ENCODE assay signal across 1 cellular context in the genomic region with DNA sequence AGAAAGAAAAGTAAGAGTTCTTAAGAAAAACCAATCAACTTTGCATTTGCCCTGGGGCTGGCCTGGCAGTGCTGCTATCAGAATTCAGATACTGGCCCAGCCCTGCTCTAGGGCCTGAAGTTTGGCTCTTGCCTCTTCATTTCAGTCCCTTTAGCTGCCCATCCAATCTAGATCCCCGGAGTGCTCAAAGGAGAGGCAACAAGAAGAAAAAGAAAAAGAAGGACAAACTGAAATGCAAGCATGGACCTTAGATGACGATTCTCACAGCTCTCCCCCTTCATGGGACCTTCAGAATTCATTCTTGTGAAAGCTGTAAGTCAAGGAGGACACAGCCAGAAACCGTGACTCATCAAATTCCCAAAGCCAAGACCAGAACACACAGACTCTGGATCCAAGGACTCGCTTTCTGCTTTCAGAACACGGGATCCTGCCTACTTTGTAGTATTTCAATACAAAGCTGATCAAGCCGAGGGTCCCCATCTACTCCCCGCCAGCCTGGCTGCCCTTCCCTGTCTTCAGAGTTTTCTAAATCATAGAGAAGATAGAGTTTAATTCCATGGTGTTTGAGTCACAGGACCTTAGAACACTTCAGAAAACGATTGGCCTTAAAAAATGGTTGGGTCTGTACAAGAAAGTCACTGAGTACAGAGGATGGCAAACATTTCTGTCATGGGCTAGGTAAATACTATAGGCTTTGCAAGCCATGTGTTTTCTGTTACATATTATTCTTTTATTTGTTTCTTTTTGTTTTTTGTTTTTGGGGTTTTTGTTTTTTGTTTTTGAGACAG.
TF ChIP-seq lines count a peak whose summit lies in the region.

No MANE protein-coding gene starts in this region.

TF ChIP-seq in K562, 482 proteins besides CTCF, POLR2A, EP300 and RAD21 (continued from another document and continues in another):
- TF ChIP-seq MAFF (IDR thresholded peaks at IDR 0.05; ENCODE audit: low read length) (peak; percentile 96), CCAR2 (IDR thresholded peaks at IDR 0.05; ENCODE audit: low read depth, low read length) (no peak), SMARCC2 (IDR thresholded peaks at IDR 0.05; ENCODE audit: low read depth) (peak; percentile 50; the same call in 1 of the 2 replicates), MAFK (IDR thresholded peaks at IDR 0.05; ENCODE audit: low read length) (peak; percentile 94), ATF1 (CRISPR knock-in tag; IDR thresholded peaks at IDR 0.05) (no peak), ATF1 (tag; IDR thresholded peaks at IDR 0.05) (peak; percentile 31), POLR3A (IDR thresholded peaks at IDR 0.05; ENCODE audit: borderline replicate concordance, extremely low read depth, insufficient read depth, insufficient read length) (no peak), RBBP5 (IDR thresholded peaks at IDR 0.05; ENCODE audit: borderline replicate concordance, insufficient read depth, low read length, poor library complexity, severe bottlenecking) (no peak), BRD4 (IDR thresholded peaks at IDR 0.05) (no peak), ZNF583 (CRISPR knock-in tag; IDR thresholded peaks at IDR 0.05) (peak; percentile 34; the same call in 1 of the 2 replicates), SOX6 (IDR thresholded peaks at IDR 0.05) (peak; percentile 44; the same call in 1 of the 2 replicates), JUND (IDR thresholded peaks at IDR 0.05; ENCODE audit: borderline replicate concordance, low read depth, low read length) (peak; percentile 72), JUND (tag; IDR thresholded peaks at IDR 0.05; ENCODE audit: borderline replicate concordance, low read depth, low read length) (peak; percentile 87), SMARCE1 (IDR thresholded peaks at IDR 0.05) (peak; percentile 78; the same call in 1 of the 2 replicates), C11orf30 (IDR thresholded peaks at IDR 0.05; ENCODE audit: low read depth) (peak; percentile 98), NFIC (IDR thresholded peaks at IDR 0.05) (peak; percentile 69), CXXC5 (CRISPR knock-in tag; IDR thresholded peaks at IDR 0.05) (0 out of 2 replicates have a peak, but pooled peaks have one; percentile 32), BACH1 (tag; IDR thresholded peaks at IDR 0.05) (peak; percentile 99), MYNN (IDR thresholded peaks at IDR 0.05) (no peak), MYNN (CRISPR knock-in tag; IDR thresholded peaks at IDR 0.05) (no peak), ZNF695 (CRISPR knock-in tag; IDR thresholded peaks at IDR 0.05) (no peak), SMAD4 (CRISPR knock-in tag; conservative IDR thresholded peaks at IDR 0.05) (peak; percentile 47; the same call in 1 of the 2 replicates), PHF8 (IDR thresholded peaks at IDR 0.05; ENCODE audit: borderline replicate concordance, low read length) (peak; percentile 25; the same call in 1 of the 2 replicates), SRF (CRISPR knock-in tag; IDR thresholded peaks at IDR 0.05) (peak in 1 of 2 experiments; percentile 33; a peak in 1 of 4 replicates), HDGF (IDR thresholded peaks at IDR 0.05) (no peak), TAF9B (IDR thresholded peaks at IDR 0.05; ENCODE audit: partially characterized antibody) (peak; percentile 41), CHD4 (IDR thresholded peaks at IDR 0.05; ENCODE audit: insufficient read depth, insufficient replicate concordance, low read depth, low read length, poor library complexity, severe bottlenecking) (no peak), ELF1 (tag; IDR thresholded peaks at IDR 0.05) (no peak), CTBP1 (IDR thresholded peaks at IDR 0.05; ENCODE audit: borderline replicate concordance) (peak; percentile 38; the same call in 1 of the 2 replicates), CEBPB (tag; IDR thresholded peaks at IDR 0.05) (no peak; the same call in 1 of the 2 replicates), RBFOX2 (IDR thresholded peaks at IDR 0.05; ENCODE audit: low read depth, low read length) (0 out of 2 replicates have a peak, but pooled peaks have one; percentile 14), ESRRA (IDR thresholded peaks at IDR 0.05; ENCODE audit: borderline replicate concordance, low read depth) (peak; percentile 50; the same call in 1 of the 2 replicates), ZNF124 (CRISPR knock-in tag; IDR thresholded peaks at IDR 0.05) (no peak), MAFG (tag; conservative IDR thresholded peaks at IDR 0.05) (peak; percentile 99), FIP1L1 (IDR thresholded peaks at IDR 0.05; ENCODE audit: low read depth, low read length, poor library complexity, severe bottlenecking) (no peak), MAZ (CRISPR knock-in tag; conservative IDR thresholded peaks at IDR 0.05 in 1 of 2, IDR thresholded peaks at IDR 0.05 in 1 of 2) (0 out of 4 replicates have a peak, but pooled peaks of 1 of the 2 experiments have one; percentile 18)
- TF ChIP-seq, protein P1, sequence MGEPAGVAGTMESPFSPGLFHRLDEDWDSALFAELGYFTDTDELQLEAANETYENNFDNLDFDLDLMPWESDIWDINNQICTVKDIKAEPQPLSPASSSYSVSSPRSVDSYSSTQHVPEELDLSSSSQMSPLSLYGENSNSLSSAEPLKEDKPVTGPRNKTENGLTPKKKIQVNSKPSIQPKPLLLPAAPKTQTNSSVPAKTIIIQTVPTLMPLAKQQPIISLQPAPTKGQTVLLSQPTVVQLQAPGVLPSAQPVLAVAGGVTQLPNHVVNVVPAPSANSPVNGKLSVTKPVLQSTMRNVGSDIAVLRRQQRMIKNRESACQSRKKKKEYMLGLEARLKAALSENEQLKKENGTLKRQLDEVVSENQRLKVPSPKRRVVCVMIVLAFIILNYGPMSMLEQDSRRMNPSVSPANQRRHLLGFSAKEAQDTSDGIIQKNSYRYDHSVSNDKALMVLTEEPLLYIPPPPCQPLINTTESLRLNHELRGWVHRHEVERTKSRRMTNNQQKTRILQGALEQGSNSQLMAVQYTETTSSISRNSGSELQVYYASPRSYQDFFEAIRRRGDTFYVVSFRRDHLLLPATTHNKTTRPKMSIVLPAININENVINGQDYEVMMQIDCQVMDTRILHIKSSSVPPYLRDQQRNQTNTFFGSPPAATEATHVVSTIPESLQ (CRISPR knock-in tag; IDR thresholded peaks at IDR 0.05): 0 out of 2 replicates have a peak, but pooled peaks have one; percentile 43
- TF ChIP-seq, protein P2, sequence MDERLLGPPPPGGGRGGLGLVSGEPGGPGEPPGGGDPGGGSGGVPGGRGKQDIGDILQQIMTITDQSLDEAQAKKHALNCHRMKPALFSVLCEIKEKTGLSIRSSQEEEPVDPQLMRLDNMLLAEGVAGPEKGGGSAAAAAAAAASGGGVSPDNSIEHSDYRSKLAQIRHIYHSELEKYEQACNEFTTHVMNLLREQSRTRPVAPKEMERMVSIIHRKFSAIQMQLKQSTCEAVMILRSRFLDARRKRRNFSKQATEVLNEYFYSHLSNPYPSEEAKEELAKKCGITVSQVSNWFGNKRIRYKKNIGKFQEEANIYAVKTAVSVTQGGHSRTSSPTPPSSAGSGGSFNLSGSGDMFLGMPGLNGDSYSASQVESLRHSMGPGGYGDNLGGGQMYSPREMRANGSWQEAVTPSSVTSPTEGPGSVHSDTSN (CRISPR knock-in tag; IDR thresholded peaks at IDR 0.05; ENCODE audit: low read depth): no peak
- TF ChIP-seq, protein P2 (tag; conservative IDR thresholded peaks at IDR 0.05; ENCODE audit: low read depth): 0 out of 2 replicates have a peak, but pooled peaks have one; percentile 7
- TF ChIP-seq, protein P3, sequence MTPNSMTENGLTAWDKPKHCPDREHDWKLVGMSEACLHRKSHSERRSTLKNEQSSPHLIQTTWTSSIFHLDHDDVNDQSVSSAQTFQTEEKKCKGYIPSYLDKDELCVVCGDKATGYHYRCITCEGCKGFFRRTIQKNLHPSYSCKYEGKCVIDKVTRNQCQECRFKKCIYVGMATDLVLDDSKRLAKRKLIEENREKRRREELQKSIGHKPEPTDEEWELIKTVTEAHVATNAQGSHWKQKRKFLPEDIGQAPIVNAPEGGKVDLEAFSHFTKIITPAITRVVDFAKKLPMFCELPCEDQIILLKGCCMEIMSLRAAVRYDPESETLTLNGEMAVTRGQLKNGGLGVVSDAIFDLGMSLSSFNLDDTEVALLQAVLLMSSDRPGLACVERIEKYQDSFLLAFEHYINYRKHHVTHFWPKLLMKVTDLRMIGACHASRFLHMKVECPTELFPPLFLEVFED (CRISPR knock-in tag; conservative IDR thresholded peaks at IDR 0.05): 0 out of 2 replicates have a peak, but pooled peaks have one; percentile 17
- TF ChIP-seq, protein P4, sequence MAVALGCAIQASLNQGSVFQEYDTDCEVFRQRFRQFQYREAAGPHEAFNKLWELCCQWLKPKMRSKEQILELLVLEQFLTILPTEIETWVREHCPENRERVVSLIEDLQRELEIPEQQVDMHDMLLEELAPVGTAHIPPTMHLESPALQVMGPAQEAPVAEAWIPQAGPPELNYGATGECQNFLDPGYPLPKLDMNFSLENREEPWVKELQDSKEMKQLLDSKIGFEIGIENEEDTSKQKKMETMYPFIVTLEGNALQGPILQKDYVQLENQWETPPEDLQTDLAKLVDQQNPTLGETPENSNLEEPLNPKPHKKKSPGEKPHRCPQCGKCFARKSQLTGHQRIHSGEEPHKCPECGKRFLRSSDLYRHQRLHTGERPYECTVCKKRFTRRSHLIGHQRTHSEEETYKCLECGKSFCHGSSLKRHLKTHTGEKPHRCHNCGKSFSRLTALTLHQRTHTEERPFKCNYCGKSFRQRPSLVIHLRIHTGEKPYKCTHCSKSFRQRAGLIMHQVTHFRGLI (CRISPR knock-in tag; IDR thresholded peaks at IDR 0.05): no peak
- TF ChIP-seq, protein P5, sequence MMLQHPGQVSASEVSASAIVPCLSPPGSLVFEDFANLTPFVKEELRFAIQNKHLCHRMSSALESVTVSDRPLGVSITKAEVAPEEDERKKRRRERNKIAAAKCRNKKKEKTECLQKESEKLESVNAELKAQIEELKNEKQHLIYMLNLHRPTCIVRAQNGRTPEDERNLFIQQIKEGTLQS (IDR thresholded peaks at IDR 0.05): peak; percentile 86
- TF ChIP-seq, protein P5 (CRISPR knock-in tag; conservative IDR thresholded peaks at IDR 0.05): no peak
- TF ChIP-seq, protein P6, sequence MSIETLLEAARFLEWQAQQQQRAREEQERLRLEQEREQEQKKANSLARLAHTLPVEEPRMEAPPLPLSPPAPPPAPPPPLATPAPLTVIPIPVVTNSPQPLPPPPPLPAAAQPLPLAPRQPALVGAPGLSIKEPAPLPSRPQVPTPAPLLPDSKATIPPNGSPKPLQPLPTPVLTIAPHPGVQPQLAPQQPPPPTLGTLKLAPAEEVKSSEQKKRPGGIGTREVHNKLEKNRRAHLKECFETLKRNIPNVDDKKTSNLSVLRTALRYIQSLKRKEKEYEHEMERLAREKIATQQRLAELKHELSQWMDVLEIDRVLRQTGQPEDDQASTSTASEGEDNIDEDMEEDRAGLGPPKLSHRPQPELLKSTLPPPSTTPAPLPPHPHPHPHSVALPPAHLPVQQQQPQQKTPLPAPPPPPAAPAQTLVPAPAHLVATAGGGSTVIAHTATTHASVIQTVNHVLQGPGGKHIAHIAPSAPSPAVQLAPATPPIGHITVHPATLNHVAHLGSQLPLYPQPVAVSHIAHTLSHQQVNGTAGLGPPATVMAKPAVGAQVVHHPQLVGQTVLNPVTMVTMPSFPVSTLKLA (conservative IDR thresholded peaks at IDR 0.05): 0 out of 4 replicates have a peak, but pooled peaks of 1 of the 2 experiments have one; percentile 20
- TF ChIP-seq, protein P7, sequence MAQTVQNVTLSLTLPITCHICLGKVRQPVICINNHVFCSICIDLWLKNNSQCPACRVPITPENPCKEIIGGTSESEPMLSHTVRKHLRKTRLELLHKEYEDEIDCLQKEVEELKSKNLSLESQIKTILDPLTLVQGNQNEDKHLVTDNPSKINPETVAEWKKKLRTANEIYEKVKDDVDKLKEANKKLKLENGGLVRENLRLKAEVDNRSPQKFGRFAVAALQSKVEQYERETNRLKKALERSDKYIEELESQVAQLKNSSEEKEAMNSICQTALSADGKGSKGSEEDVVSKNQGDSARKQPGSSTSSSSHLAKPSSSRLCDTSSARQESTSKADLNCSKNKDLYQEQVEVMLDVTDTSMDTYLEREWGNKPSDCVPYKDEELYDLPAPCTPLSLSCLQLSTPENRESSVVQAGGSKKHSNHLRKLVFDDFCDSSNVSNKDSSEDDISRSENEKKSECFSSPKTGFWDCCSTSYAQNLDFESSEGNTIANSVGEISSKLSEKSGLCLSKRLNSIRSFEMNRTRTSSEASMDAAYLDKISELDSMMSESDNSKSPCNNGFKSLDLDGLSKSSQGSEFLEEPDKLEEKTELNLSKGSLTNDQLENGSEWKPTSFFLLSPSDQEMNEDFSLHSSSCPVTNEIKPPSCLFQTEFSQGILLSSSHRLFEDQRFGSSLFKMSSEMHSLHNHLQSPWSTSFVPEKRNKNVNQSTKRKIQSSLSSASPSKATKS (CRISPR knock-in tag; IDR thresholded peaks at IDR 0.05): 0 out of 2 replicates have a peak, but pooled peaks have one; percentile 42
- TF ChIP-seq, protein P8, sequence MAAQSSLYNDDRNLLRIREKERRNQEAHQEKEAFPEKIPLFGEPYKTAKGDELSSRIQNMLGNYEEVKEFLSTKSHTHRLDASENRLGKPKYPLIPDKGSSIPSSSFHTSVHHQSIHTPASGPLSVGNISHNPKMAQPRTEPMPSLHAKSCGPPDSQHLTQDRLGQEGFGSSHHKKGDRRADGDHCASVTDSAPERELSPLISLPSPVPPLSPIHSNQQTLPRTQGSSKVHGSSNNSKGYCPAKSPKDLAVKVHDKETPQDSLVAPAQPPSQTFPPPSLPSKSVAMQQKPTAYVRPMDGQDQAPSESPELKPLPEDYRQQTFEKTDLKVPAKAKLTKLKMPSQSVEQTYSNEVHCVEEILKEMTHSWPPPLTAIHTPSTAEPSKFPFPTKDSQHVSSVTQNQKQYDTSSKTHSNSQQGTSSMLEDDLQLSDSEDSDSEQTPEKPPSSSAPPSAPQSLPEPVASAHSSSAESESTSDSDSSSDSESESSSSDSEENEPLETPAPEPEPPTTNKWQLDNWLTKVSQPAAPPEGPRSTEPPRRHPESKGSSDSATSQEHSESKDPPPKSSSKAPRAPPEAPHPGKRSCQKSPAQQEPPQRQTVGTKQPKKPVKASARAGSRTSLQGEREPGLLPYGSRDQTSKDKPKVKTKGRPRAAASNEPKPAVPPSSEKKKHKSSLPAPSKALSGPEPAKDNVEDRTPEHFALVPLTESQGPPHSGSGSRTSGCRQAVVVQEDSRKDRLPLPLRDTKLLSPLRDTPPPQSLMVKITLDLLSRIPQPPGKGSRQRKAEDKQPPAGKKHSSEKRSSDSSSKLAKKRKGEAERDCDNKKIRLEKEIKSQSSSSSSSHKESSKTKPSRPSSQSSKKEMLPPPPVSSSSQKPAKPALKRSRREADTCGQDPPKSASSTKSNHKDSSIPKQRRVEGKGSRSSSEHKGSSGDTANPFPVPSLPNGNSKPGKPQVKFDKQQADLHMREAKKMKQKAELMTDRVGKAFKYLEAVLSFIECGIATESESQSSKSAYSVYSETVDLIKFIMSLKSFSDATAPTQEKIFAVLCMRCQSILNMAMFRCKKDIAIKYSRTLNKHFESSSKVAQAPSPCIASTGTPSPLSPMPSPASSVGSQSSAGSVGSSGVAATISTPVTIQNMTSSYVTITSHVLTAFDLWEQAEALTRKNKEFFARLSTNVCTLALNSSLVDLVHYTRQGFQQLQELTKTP (IDR thresholded peaks at IDR 0.05; ENCODE audit: low read depth in 1 of 2, partially characterized antibody in 2 of 2): no peak
